Comparison of ENCODE assay signal across 1 cellular context in the genomic region with DNA sequence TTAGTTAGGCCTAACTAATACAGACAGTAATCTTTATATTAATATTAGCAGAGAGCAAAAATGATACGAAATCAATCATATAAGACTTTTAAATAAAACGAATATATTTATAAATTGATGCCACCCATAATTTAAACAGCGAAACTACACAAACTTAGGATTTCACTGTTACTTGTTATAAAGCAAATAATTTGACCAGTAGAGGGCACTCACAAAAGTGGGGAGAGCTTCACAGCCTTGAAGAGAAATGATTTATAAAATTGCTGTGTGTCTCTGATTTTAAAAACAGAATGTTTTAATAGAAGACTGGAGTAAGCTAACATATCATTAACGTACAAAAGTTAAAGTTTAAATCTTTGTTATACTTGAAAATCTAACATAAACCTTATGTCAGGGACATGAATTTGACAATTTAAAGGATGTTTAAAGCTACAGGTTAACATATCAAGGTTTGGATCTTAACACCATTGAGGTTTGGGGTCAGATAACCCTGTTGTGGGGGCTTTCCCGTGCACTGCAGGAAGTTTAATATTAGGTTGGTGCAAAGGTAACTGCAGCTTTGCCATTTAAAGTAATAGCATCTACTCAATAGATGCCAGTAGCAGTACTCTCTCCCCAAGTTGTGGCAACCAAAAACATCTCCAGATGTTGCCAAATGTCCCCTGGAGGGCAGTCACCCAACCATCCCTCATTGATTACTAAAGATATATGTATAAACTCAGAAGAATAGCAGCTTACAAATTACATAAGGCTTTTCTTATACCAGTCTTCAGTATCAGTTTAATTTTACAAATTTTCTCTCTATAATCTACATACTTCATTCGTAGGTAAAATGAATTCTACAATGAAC.
TF ChIP-seq lines count a peak whose summit lies in the region.

No MANE protein-coding gene starts in this region.

TF ChIP-seq in GM12878, 131 proteins besides CTCF, POLR2A, EP300 and RAD21:
- TF ChIP-seq CBFB (IDR thresholded peaks at IDR 0.05; ENCODE audit: low read depth) (no peak), EZH2 (IDR thresholded peaks at IDR 0.05; ENCODE audit: borderline replicate concordance, control insufficient read depth, low read depth, low read length) (no peak), TBL1XR1 (IDR thresholded peaks at IDR 0.05; ENCODE audit: low read depth, low read length) (no peak), TARDBP (IDR thresholded peaks at IDR 0.05; ENCODE audit: borderline replicate concordance) (no peak), SPI1 (IDR thresholded peaks at IDR 0.05; ENCODE audit: borderline replicate concordance, insufficient read depth, low read depth, low read length) (no peak), CREB1 (IDR thresholded peaks at IDR 0.05; ENCODE audit: low read depth) (no peak), RELA (IDR thresholded peaks at IDR 0.05; ENCODE audit: borderline replicate concordance, partially characterized antibody) (no peak), BCL11A (IDR thresholded peaks at IDR 0.05; ENCODE audit: low read depth, low read length) (no peak), SMC3 (IDR thresholded peaks at IDR 0.05; ENCODE audit: borderline replicate concordance, low read length) (peak; percentile 85), NR2F1 (conservative IDR thresholded peaks at IDR 0.05) (peak; percentile 73), MYB (IDR thresholded peaks at IDR 0.05; ENCODE audit: borderline replicate concordance, low read depth, low read length) (no peak)
- TF ChIP-seq, protein P1, sequence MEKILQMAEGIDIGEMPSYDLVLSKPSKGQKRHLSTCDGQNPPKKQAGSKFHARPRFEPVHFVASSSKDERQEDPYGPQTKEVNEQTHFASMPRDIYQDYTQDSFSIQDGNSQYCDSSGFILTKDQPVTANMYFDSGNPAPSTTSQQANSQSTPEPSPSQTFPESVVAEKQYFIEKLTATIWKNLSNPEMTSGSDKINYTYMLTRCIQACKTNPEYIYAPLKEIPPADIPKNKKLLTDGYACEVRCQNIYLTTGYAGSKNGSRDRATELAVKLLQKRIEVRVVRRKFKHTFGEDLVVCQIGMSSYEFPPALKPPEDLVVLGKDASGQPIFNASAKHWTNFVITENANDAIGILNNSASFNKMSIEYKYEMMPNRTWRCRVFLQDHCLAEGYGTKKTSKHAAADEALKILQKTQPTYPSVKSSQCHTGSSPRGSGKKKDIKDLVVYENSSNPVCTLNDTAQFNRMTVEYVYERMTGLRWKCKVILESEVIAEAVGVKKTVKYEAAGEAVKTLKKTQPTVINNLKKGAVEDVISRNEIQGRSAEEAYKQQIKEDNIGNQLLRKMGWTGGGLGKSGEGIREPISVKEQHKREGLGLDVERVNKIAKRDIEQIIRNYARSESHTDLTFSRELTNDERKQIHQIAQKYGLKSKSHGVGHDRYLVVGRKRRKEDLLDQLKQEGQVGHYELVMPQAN (conservative IDR thresholded peaks at IDR 0.05): no peak
- TF ChIP-seq, protein P2, sequence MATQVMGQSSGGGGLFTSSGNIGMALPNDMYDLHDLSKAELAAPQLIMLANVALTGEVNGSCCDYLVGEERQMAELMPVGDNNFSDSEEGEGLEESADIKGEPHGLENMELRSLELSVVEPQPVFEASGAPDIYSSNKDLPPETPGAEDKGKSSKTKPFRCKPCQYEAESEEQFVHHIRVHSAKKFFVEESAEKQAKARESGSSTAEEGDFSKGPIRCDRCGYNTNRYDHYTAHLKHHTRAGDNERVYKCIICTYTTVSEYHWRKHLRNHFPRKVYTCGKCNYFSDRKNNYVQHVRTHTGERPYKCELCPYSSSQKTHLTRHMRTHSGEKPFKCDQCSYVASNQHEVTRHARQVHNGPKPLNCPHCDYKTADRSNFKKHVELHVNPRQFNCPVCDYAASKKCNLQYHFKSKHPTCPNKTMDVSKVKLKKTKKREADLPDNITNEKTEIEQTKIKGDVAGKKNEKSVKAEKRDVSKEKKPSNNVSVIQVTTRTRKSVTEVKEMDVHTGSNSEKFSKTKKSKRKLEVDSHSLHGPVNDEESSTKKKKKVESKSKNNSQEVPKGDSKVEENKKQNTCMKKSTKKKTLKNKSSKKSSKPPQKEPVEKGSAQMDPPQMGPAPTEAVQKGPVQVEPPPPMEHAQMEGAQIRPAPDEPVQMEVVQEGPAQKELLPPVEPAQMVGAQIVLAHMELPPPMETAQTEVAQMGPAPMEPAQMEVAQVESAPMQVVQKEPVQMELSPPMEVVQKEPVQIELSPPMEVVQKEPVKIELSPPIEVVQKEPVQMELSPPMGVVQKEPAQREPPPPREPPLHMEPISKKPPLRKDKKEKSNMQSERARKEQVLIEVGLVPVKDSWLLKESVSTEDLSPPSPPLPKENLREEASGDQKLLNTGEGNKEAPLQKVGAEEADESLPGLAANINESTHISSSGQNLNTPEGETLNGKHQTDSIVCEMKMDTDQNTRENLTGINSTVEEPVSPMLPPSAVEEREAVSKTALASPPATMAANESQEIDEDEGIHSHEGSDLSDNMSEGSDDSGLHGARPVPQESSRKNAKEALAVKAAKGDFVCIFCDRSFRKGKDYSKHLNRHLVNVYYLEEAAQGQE (IDR thresholded peaks at IDR 0.05; ENCODE audit: low read depth, low read length): no peak
